ENCODE assay signal across 9 cellular contexts in the genomic region with DNA sequence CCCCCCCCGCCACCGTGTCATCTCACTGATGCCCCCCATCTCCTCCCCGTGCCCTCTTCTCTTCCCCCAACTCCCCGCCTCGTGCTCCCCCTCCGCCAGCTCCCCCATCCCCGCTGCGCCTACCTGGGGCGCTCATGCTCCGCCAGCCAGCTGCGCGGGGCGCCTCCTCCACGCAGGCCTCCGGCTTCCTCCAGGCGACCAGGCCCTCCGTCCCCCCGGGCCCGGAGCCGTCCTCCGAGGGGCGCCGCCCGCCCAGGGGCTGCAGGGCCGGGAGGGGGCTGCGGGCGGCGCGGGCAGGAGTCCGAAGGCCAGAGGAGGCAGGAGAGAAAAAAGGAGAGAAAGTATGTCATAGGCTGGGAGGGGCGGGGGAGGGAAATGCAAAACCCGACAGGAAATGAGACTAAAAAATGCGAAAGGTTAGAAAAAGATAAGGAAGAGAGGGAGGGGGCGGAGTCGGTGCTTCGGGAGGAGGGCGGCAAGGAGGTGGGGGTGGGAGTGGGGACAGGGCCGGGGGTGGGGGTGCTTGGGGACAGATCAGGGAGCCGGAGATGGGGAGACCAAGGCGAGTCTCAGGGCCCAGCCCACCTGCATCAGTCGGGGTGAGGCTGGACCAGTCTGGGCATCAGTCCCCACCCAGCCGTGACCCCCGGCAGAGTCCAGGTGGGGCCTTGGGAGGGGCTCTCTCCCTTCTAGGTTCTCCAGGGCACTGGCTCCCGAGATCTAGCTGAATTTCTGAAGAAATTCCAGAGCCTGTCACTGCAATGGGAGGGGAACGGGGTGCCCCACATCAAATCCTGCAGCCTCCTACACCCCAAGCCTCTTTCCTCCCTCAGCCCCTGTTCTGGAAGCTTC. TPM values are rescaled to one million over a fixed set of nuclear protein-coding genes. Genes with fewer than 3 reads are reported as not detected.
A peak's percentile ranks its signal among the peaks of the same experiment; 100 is the strongest.
DNase-seq lines count a peak whose midpoint lies in the region; ATAC-seq and TF ChIP-seq lines count a peak whose summit lies in the region.
"Had no signal": no experiment of that assay in that cellular context is flagged by ENCODE, and none has a peak within 500 bp of the region (broad histone marks: within the 10 kb centered on the region; RNA-seq: fewer than 3 reads in every experiment).

TSS of gene CARD11 (minus strand) at position 324 of the 852 bp plus-strand sequence. CDS start 85,361 bp downstream, outside the sequence.

- TF ChIP-seq EP300 in ovary (IDR thresholded peaks at IDR 0.05): no peak

- DNase-seq in activated effector memory CD4-positive, alpha-beta T cell treated with Interleukin-2 at 50 U/mL for 16 hours: peak; percentile 50
- no peak for DNase-seq in lower lobe of right lung
- no peak for DNase-seq in ovary
- DNase-seq in H4 (ENCODE audit: low spot score): no peak
- no peak for DNase-seq in Kasumi-1 (lab: John Stamatoyannopoulos, UW)
- DNase-seq in AG08395 (ENCODE audit: low spot score): no peak

- H3K27me3 ChIP-seq in Loucy (ENCODE audit: insufficient read depth, low read length, poor library complexity, severe bottlenecking): no peaks in the 10 kb centered on the region
- H3K27me3 ChIP-seq in lower lobe of right lung (ENCODE audit: low read depth): peaks cover 22% of the 10 kb centered on the region
- no peaks in the 10 kb centered on the region for H3K27me3 ChIP-seq in ovary

- H3K27ac ChIP-seq in lower lobe of right lung (peak within 1 kb of the TSS; percentile 24), ovary (no peak within 1 kb of the TSS)

- H3K9me2 ChIP-seq in Loucy (replicated peaks; ENCODE audit: low read depth, low read length): no peaks in the 10 kb centered on the region

- no peak for TF ChIP-seq POLR2A in ovary (IDR thresholded peaks at IDR 0.05)

- H4K20me1 ChIP-seq in Loucy (ENCODE audit: insufficient read depth, low read length, poor library complexity, severe bottlenecking): peaks cover 14% of the 10 kb centered on the region

- intact Hi-C loops in lower lobe of right lung (cut with DNase I): no loop called here
- intact Hi-C loops in ovary (cut with DNase I): no loop called here

- H3K36me3 ChIP-seq in Loucy (ENCODE audit: insufficient read depth, low read length): no peaks in the 10 kb centered on the region
- no peaks in the 10 kb centered on the region for H3K36me3 ChIP-seq in lower lobe of right lung
- H3K36me3 ChIP-seq in ovary: no peaks in the 10 kb centered on the region

- peaks cover 43% of the 10 kb centered on the region for H3K79me2 ChIP-seq in Loucy (ENCODE audit: insufficient read depth, low read length)

- WGBS in ovary, 3 donors: 6 to 9% (median 6%) methylated on average over 40 to 45 of the region's 45 CpGs

- H3K4me1 ChIP-seq in Loucy (ENCODE audit: insufficient read depth, low read length, poor library complexity, severe bottlenecking) (peaks cover 34% of the 10 kb centered on the region), lower lobe of right lung (no peaks in the 10 kb centered on the region), ovary (ENCODE audit: insufficient read depth) (no peaks in the 10 kb centered on the region)

- H3K4me3 ChIP-seq in Loucy (ENCODE audit: low read length, poor library complexity, severe bottlenecking): peak within 1 kb of the TSS; percentile 95
- peak within 1 kb of the TSS; percentile 42 for H3K4me3 ChIP-seq in lower lobe of right lung
- no peak within 1 kb of the TSS for H3K4me3 ChIP-seq in ovary

- peak within 1 kb of the TSS; percentile 83 for H3K9ac ChIP-seq in Loucy (ENCODE audit: low read depth, low read length, poor library complexity, severe bottlenecking)

- H3K4me2 ChIP-seq in Loucy (ENCODE audit: low read depth, low read length, poor library complexity, severe bottlenecking): peak within 1 kb of the TSS; percentile 92

- TF ChIP-seq CTCF in Loucy (conservative IDR thresholded peaks at IDR 0.05; ENCODE audit: low read length) (no peak), lower lobe of right lung (IDR thresholded peaks at IDR 0.05) (no peak), ovary (IDR thresholded peaks at IDR 0.05) (no peak)

- H3K9me3 ChIP-seq in Loucy (ENCODE audit: insufficient read depth, low read depth, low read length) (no peaks in the 10 kb centered on the region), lower lobe of right lung (no peaks in the 10 kb centered on the region), ovary (no peaks in the 10 kb centered on the region)

- peak within 1 kb of the TSS; percentile 95 for H2AFZ ChIP-seq in Loucy (ENCODE audit: low read length)

- ATAC-seq in GM19023 (IDR thresholded peaks at IDR 0.05; ENCODE audit: unreplicated experiment) (peak; percentile 27), lower lobe of right lung (peak; percentile 21 to 29)

- no peaks in the 10 kb centered on the region for H3F3A ChIP-seq in Loucy (ENCODE audit: low read depth)

RNA-seq across cellular contexts. Expression of gene CARD11, which starts in this region (rescaled TPM):
- 5.7 TPM for total RNA-seq in lower lobe of right lung
- total RNA-seq in ovary: 1 to 10 TPM in 2 of 7 donors, under 1 TPM in 5; 0.28 to 2.5 (median 0.80) TPM
- 1 to 10 TPM in 1 of 2 donors, under 1 TPM in 1; 0.51 to 1.9 TPM for polyA plus RNA-seq in ovary
- total RNA-seq in H4 (2014; rRNA removed; shearing (Covaris generic)): 0.04 TPM in 1 of 2 replicates, not detected in the other
- total RNA-seq: SK-MEL-5 had no signal
